Comparison of ENCODE assay signal across 8 cellular contexts in the genomic region with DNA sequence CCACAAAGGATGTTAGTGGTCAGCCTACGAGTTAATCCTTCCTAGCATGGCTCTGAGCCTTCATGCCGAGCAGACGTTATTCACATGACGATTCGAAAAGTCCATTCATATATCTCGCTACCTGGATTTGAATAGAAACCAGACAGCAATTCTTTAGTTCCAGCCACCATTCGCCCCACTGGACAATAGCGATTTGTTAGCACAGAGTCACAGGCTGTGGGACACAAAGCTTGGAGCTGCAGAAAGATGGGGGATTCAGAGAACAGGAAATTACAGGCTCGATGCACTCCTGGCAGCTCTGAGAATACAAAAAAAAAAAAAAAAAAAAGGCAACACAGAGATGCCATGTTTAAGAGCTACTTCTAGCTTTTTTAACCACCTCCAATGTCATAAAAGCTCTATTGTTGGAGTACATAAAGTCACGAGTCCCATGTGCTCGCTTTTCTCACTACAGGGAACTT.
A peak's percentile ranks its signal among the peaks of the same experiment; 100 is the strongest.
DNase-seq lines count a peak whose midpoint lies in the region; ATAC-seq and TF ChIP-seq lines count a peak whose summit lies in the region.

No MANE protein-coding gene starts in this region.

- no peaks in the 10 kb centered on the region for H3K27me3 ChIP-seq in sigmoid colon

- TF ChIP-seq EP300 in sigmoid colon (IDR thresholded peaks at IDR 0.05), result no peak

- DNase-seq in ACHN, result peak; percentile 62
- DNase-seq in NCI-H345 (lab: John Stamatoyannopoulos, UW), result peak; percentile 80
- peak; percentile 69 for DNase-seq in amniotic epithelial cell (ENCODE audit: low read depth)
- peak in 40 of 51 donors; percentile 4 to 71 (median 27) for DNase-seq in hypothalamus (lab: John Stamatoyannopoulos, UW)
- no peak for DNase-seq in sigmoid colon

- 3 to 5% methylated on average over 11 of the region's 11 CpGs for WGBS in sigmoid colon, 2 donors

- no peaks in the 10 kb centered on the region for H3K9me3 ChIP-seq in sigmoid colon

- H3K4me3 ChIP-seq in GM08714 (ENCODE audit: low read length) (peak overlapping the region; percentile 88), sigmoid colon (peak overlapping the region; percentile 44 to 56 (median 50))

- H3K4me1 ChIP-seq in sigmoid colon, result peaks cover 0 to 17% (median 14%) of the 10 kb centered on the region in 4 donors

- H3K27ac ChIP-seq in sigmoid colon, result peak overlapping the region in 3 of 4 donors; percentile 77 to 84 (median 78)

- ATAC-seq in HG02870 (IDR thresholded peaks at IDR 0.05; ENCODE audit: unreplicated experiment) (no peak), GM21717 (IDR thresholded peaks at IDR 0.05; ENCODE audit: unreplicated experiment) (no peak)

- TF ChIP-seq POLR2A in sigmoid colon (IDR thresholded peaks at IDR 0.05), result no peak

- no peaks in the 10 kb centered on the region for H3K36me3 ChIP-seq in sigmoid colon

- intact Hi-C loops in sigmoid colon (cut with DNase I), result no loop called here

- in situ Hi-C loops in ACHN (cut with HindIII; ENCODE audit: low pct_ligation_motif_present, low pct_unique_long_range_greater_than_20kb, low sequenced_read_pairs), result no loop called here

- TF ChIP-seq CTCF in sigmoid colon (IDR thresholded peaks at IDR 0.05), result no peak
